In the genomic region with DNA sequence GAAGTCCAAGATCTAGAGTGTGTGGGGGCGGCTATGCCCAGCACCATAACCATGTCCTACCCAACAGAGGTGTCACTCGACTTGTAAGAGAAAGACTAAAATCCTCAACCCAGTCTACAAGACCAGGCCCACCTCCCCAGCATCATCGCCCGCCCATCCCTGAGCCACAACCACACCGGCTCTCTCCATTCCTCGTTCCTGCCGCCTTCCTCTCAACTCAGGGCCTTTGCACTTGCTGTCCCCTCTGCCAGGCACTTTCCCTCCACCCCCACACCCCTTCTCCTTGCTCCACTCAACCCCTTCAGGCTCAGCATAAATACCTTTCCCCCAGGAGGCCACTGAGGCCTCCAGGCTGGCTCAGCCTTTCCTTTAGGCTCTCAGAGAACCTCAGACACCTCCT, we compare ENCODE assay signal across 24 cellular contexts.
A peak's percentile ranks its signal among the peaks of the same experiment; 100 is the strongest.
DNase-seq lines count a peak whose midpoint lies in the region; ATAC-seq, FAIRE-seq and TF ChIP-seq lines count a peak whose summit lies in the region.
"Had no signal": no experiment of that assay in that cellular context is flagged by ENCODE, and none has a peak within 500 bp of the region (broad histone marks: within the 10 kb centered on the region; RNA-seq: fewer than 3 reads in every experiment).

No MANE protein-coding gene starts in this region.

- H3K9me3 ChIP-seq in neuronal stem cell (replicated peaks in 1 of 2; ENCODE audit: control insufficient read depth in 2 of 2, insufficient read depth in 1 of 2, low read depth in 1 of 2, low read length in 2 of 2) = no peaks in the 10 kb centered on the region
- H3K9me3 ChIP-seq in small intestine (ENCODE audit: control insufficient read depth, low read depth) = no peaks in the 10 kb centered on the region
- H3K9me3 ChIP-seq in WERI-Rb-1 (ENCODE audit: severe bottlenecking) = no peaks in the 10 kb centered on the region
- H3K9me3 ChIP-seq: BE2C had no signal

- no CpG with 5 or more reads among the region's 7 CpGs for WGBS in neuronal stem cell (ENCODE audit: extremely low coverage in 2 of 2, insufficient read length in 2 of 2, insufficient replicate concordance in 1 of 2), 2 donors
- 90 to 96% (median 92%) methylated on average over 7 of the region's 7 CpGs for WGBS in small intestine, 3 donors

- H3K79me1 ChIP-seq in neuronal stem cell (ENCODE audit: low read depth, low read length) = no peaks in the 10 kb centered on the region

- H2BK12ac ChIP-seq in neuronal stem cell (ENCODE audit: low read length) = no peak overlapping the region

- H3K23ac ChIP-seq in neuronal stem cell (ENCODE audit: low read depth, low read length, poor library complexity) = no peak overlapping the region

- H3K18ac ChIP-seq in neuronal stem cell (ENCODE audit: low read length) = no peak overlapping the region

- H4K8ac ChIP-seq in neuronal stem cell (ENCODE audit: low read depth, low read length) = no peak overlapping the region

- H3K27ac ChIP-seq in neuronal stem cell (replicated peaks; ENCODE audit: low read length) (no peak overlapping the region), small intestine (ENCODE audit: low read depth in 1 of 2, low read length in 1 of 2) (no peak overlapping the region), WERI-Rb-1 (no peak overlapping the region)
- H3K27ac ChIP-seq: 22Rv1 had no signal

- intact Hi-C loops in activated CD4-positive, alpha-beta T cell treated with anti-CD3 and anti-CD28 coated beads, Interleukin-2, amount 10 ng/mL, durations not matched to agents 24 days and 14 days (cut with micrococcal nuclease) = loop anchor here (5.0 kb wide), 1 partner anchor 42 kb away; no protein-coding TSS in a partner anchor

- H3K4me1 ChIP-seq in neuronal stem cell (ENCODE audit: control insufficient read depth in 2 of 2, insufficient read depth in 1 of 2, low read depth in 1 of 2, low read length in 2 of 2) (peaks cover 0 to 6% of the 10 kb centered on the region in 2 donors), small intestine (ENCODE audit: control insufficient read depth in 2 of 2, insufficient read depth in 1 of 2, low read depth in 1 of 2, low read length in 1 of 2) (no peaks in the 10 kb centered on the region)
- H3K4me1 ChIP-seq: BE2C had no signal

- peaks cover 0 to 3% (median 0%) of the 10 kb centered on the region in 3 experiments for H3K27me3 ChIP-seq in neuronal stem cell (ENCODE audit: control insufficient read depth in 3 of 3, insufficient read depth in 3 of 3, low read depth in 1 of 3, low read length in 3 of 3)
- H3K27me3 ChIP-seq in small intestine (ENCODE audit: control insufficient read depth in 2 of 2, insufficient read depth in 2 of 2, low read length in 2 of 2) = no peaks in the 10 kb centered on the region
- H3K27me3 ChIP-seq in WERI-Rb-1 (ENCODE audit: insufficient read depth, low read depth, severe bottlenecking) = no peaks in the 10 kb centered on the region
- H3K27me3 ChIP-seq: BE2C had no signal

- H3K27ac Mint-ChIP-seq in activated CD4-positive, alpha-beta T cell treated with anti-CD3 and anti-CD28 coated beads, Interleukin-2, amount 10 ng/mL, durations not matched to agents 24 days and 14 days = peak overlapping the region; percentile 31
- peak overlapping the region; percentile 77 for H3K27ac Mint-ChIP-seq in stimulated activated naive B cell treated with anti-CD40 and anti-IgM and Interleukin-4, amounts not matched to agents 10 μg/mL and 1 μg/mL and 100 μg/mL, for 72 hours
- H3K27ac Mint-ChIP-seq: HFFc6 had no signal

- H3K9ac ChIP-seq in neuronal stem cell (ENCODE audit: low read depth, low read length, poor library complexity) = peak overlapping the region; percentile 54

- no peak overlapping the region for H3K4me3 ChIP-seq in neuronal stem cell (ENCODE audit: low read length in 2 of 2)
- H3K4me3 ChIP-seq in small intestine (ENCODE audit: low read depth in 1 of 2, low read length in 2 of 2) = no peak overlapping the region
- H3K4me3 ChIP-seq in WERI-Rb-1 (ENCODE audit: low read depth, low read length) = no peak overlapping the region

- no peak overlapping the region for H2AFZ ChIP-seq in neuronal stem cell (ENCODE audit: low read length)

- no peak overlapping the region for H3K4me2 ChIP-seq in neuronal stem cell (ENCODE audit: insufficient read depth, low read length, poor library complexity, severe bottlenecking)

- H3K27me3 Mint-ChIP-seq in activated CD4-positive, alpha-beta T cell treated with anti-CD3 and anti-CD28 coated beads, Interleukin-2, amount 10 ng/mL, durations not matched to agents 24 days and 14 days = no peaks in the 10 kb centered on the region
- no peaks in the 10 kb centered on the region for H3K27me3 Mint-ChIP-seq in stimulated activated naive B cell treated with anti-CD40 and anti-IgM and Interleukin-4, amounts not matched to agents 10 μg/mL and 1 μg/mL and 100 μg/mL, for 72 hours

- no peak overlapping the region for H4K91ac ChIP-seq in neuronal stem cell (ENCODE audit: low read depth, low read length, poor library complexity)

- ATAC-seq in stimulated activated naive B cell treated with anti-CD40 and anti-IgM and Interleukin-4, amounts not matched to agents 10 μg/mL and 1 μg/mL and 100 μg/mL, for 72 hours (replicated peaks) = no peak

- no peak overlapping the region for H2BK15ac ChIP-seq in neuronal stem cell (ENCODE audit: low read length)

- no peaks in the 10 kb centered on the region for H3K9me3 Mint-ChIP-seq in activated CD4-positive, alpha-beta T cell treated with anti-CD3 and anti-CD28 coated beads, Interleukin-2, amount 10 ng/mL, durations not matched to agents 24 days and 14 days
- H3K9me3 Mint-ChIP-seq in stimulated activated naive B cell treated with anti-CD40 and anti-IgM and Interleukin-4, amounts not matched to agents 10 μg/mL and 1 μg/mL and 100 μg/mL, for 72 hours = no peaks in the 10 kb centered on the region
- H3K9me3 Mint-ChIP-seq: HFFc6 had no signal

- no peak overlapping the region for H3K4me3 Mint-ChIP-seq in activated CD4-positive, alpha-beta T cell treated with anti-CD3 and anti-CD28 coated beads, Interleukin-2, amount 10 ng/mL, durations not matched to agents 24 days and 14 days
- H3K4me3 Mint-ChIP-seq in stimulated activated naive B cell treated with anti-CD40 and anti-IgM and Interleukin-4, amounts not matched to agents 10 μg/mL and 1 μg/mL and 100 μg/mL, for 72 hours = no peak overlapping the region
- H3K4me3 Mint-ChIP-seq: HFFc6 had no signal

- no peak overlapping the region for H2BK120ac ChIP-seq in neuronal stem cell (ENCODE audit: low read depth, low read length)

- H2AK5ac ChIP-seq in neuronal stem cell (ENCODE audit: low read depth, low read length) = no peak overlapping the region

- no peak for DNase-seq in activated CD4-positive, alpha-beta T cell treated with anti-CD3 and anti-CD28 coated beads, Interleukin-2, amount 10 ng/mL, durations not matched to agents 24 days and 14 days
- no peak for DNase-seq in activated CD4-positive, alpha-beta T cell treated with anti-CD3 and anti-CD28 coated beads, Interleukin-2, amount 50 U/mL, for 48 hours
- DNase-seq in ecto neural progenitor cell (ENCODE audit: low spot score) (peak; percentile 28), neuronal stem cell (ENCODE audit: low spot score) (no peak), small intestine (no peak), NCI-H2107 (lab: John Stamatoyannopoulos, UW) (no peak), WERI-Rb-1 (no peak)
- DNase-seq in stimulated activated naive B cell treated with anti-CD40 and anti-IgM and Interleukin-4, amounts not matched to agents 10 μg/mL and 1 μg/mL and 100 μg/mL, for 72 hours = no peak
- DNase-seq: BE2C, Calu3, DMS153, H7, HFFc6, KBM-7, MV-4-11, NCI-H1105, NCI-H1436 treated with DMSO at 0.1 percent for 48 hours, NCI-H187 treated with DMSO at 0.1 percent for 48 hours, NCI-H446, NCI-H524 treated with DMSO at 0.1 percent for 48 hours, NCI-H774 had no signal

- H2BK5ac ChIP-seq in neuronal stem cell (ENCODE audit: low read length) = no peak overlapping the region

- no peaks in the 10 kb centered on the region for H3K36me3 Mint-ChIP-seq in activated CD4-positive, alpha-beta T cell treated with anti-CD3 and anti-CD28 coated beads, Interleukin-2, amount 10 ng/mL, durations not matched to agents 24 days and 14 days (ENCODE audit: low read depth)
- H3K36me3 Mint-ChIP-seq in stimulated activated naive B cell treated with anti-CD40 and anti-IgM and Interleukin-4, amounts not matched to agents 10 μg/mL and 1 μg/mL and 100 μg/mL, for 72 hours = peaks cover 64 to 83% of the 10 kb centered on the region in 2 donors

- no peak overlapping the region for H3K14ac ChIP-seq in neuronal stem cell (ENCODE audit: low read length)

- peaks cover 0 to 69% of the 10 kb centered on the region in 2 donors for H3K36me3 ChIP-seq in neuronal stem cell (replicated peaks in 1 of 2; ENCODE audit: control insufficient read depth in 2 of 2, insufficient read depth in 2 of 2, low read length in 2 of 2)
- H3K36me3 ChIP-seq in small intestine (ENCODE audit: control insufficient read depth in 2 of 2, insufficient read depth in 2 of 2, low read length in 2 of 2) = no peaks in the 10 kb centered on the region
- H3K36me3 ChIP-seq in WERI-Rb-1 = peaks cover 60% of the 10 kb centered on the region

- no peak for FAIRE-seq in small intestine (lab: Jason Lieb, UNC)
- FAIRE-seq: GM18507, RCC 7860 had no signal

- H3K4me1 Mint-ChIP-seq in activated CD4-positive, alpha-beta T cell treated with anti-CD3 and anti-CD28 coated beads, Interleukin-2, amount 10 ng/mL, durations not matched to agents 24 days and 14 days = no peaks in the 10 kb centered on the region
- H3K4me1 Mint-ChIP-seq in stimulated activated naive B cell treated with anti-CD40 and anti-IgM and Interleukin-4, amounts not matched to agents 10 μg/mL and 1 μg/mL and 100 μg/mL, for 72 hours = peaks cover 41 to 92% of the 10 kb centered on the region in 2 donors

- no peak for TF ChIP-seq CTCF in WERI-Rb-1 (IDR thresholded peaks at IDR 0.05; ENCODE audit: low read depth, low read length)

- H3K4ac ChIP-seq in neuronal stem cell (ENCODE audit: low read length) = no peak overlapping the region
